28 cellular contexts compared by ENCODE assay signal in genomic region chr17:66044083-66044482, GRCh38.
"Had no signal": no experiment of that assay in that cellular context is flagged by ENCODE, and none has a peak within 500 bp of the region (broad histone marks: within the 10 kb centered on the region; RNA-seq: fewer than 3 reads in every experiment).

No MANE protein-coding gene starts in this region.

- FAIRE-seq: astrocyte, bronchial epithelial cell had no signal

- H3K27me3 ChIP-seq: brain microvascular endothelial cell, dorsolateral prefrontal cortex, esophagus muscularis mucosa, foreskin keratinocyte, gastroesophageal sphincter had no signal

- ATAC-seq: activated T-cell treated with anti-CD3 and anti-CD28 coated beads, Interleukin-2, amount 50 U/mL, for 72 hours; foreskin keratinocyte; gastroesophageal sphincter; T-helper 17 cell had no signal

- H3K9me3 ChIP-seq: esophagus muscularis mucosa, gastroesophageal sphincter had no signal

- H3K27ac ChIP-seq: brain microvascular endothelial cell, coronary artery, dorsolateral prefrontal cortex, esophagus muscularis mucosa, foreskin keratinocyte, gastroesophageal sphincter had no signal

- H3K4me3 ChIP-seq: coronary artery, dorsolateral prefrontal cortex, esophagus muscularis mucosa, gastroesophageal sphincter had no signal

- H3K36me3 ChIP-seq: brain microvascular endothelial cell, esophagus muscularis mucosa, gastroesophageal sphincter had no signal

- H3K4me1 ChIP-seq: esophagus muscularis mucosa, foreskin keratinocyte, gastroesophageal sphincter had no signal

- DNase-seq: activated CD4-positive, alpha-beta memory T cell treated with anti-CD3 and anti-CD28 coated beads, Interleukin-2, amount 10 ng/mL, durations not matched to agents 7 days and 5 days; activated CD4-positive, alpha-beta T cell treated with anti-CD3 and anti-CD28 coated beads for 1 hour; activated CD4-positive, alpha-beta T cell treated with anti-CD3 and anti-CD28 coated beads for 4 hours; activated CD4-positive, alpha-beta T cell treated with anti-CD3 and anti-CD28 coated beads, Interleukin-2, amount 10 ng/mL, durations not matched to agents 7 days and 5 days; activated CD4-positive, alpha-beta T cell treated with anti-CD3 and anti-CD28 coated beads, Interleukin-2, amount 50 U/mL, for 4 hours; activated CD8-positive, alpha-beta memory T cell treated with anti-CD3 and anti-CD28 coated beads, Interleukin-2, amount 50 U/mL, for 48 hours; activated gamma-delta T cell; activated naive CD4-positive, alpha-beta T cell; activated naive CD4-positive, alpha-beta T cell treated with anti-CD3 and anti-CD28 coated beads, Interleukin-2, amount 50 U/mL, for 16 hours; activated T-cell treated with anti-CD3 and anti-CD28 coated beads for 4 hours; activated T-cell treated with anti-CD3 and anti-CD28 coated beads, Interleukin-2, amount 50 U/mL, for 24 hours; activated T-cell treated with anti-CD3 and anti-CD28 coated beads, Interleukin-2, amount 50 U/mL, for 72 hours; amniotic stem cell; anterior cingulate cortex; brain microvascular endothelial cell; dorsolateral prefrontal cortex; effector memory CD4-positive, alpha-beta T cell; endodermal cell; erythroblast; foreskin keratinocyte; hippocampal formation; T-helper 1 cell; T-helper 17 cell had no signal
